ENCODE assay signal across 20 cellular contexts in the genomic region with DNA sequence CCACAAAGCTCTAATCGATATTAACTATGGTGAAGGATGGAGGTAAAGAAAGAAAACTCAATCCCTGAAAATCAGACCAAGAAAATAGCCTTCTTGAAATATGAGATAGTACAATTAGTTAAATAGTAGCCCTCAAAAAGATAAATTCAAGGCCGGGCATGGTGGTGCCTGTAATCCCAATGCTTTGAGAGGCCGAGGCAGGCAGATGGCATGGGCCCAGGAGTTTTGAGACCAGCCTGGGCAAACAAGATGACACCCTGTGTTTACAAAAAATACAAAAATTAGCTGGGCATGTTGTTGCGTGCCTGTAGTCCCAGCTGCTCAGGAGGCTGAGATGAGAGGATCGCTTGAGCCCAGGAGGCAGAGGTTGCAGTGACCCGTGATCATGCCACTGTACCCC. TPM values are rescaled to one million over a fixed set of nuclear protein-coding genes. Genes with fewer than 3 reads are reported as not detected.
DNase-seq lines count a peak whose midpoint lies in the region; TF ChIP-seq lines count a peak whose summit lies in the region.
"Had no signal": no experiment of that assay in that cellular context is flagged by ENCODE, and none has a peak within 500 bp of the region (broad histone marks: within the 10 kb centered on the region; RNA-seq: fewer than 3 reads in every experiment).

No MANE protein-coding gene starts in this region.

- BruUV-seq in Caco-2 (replicated peaks; lab: Mats Ljungman, UMichigan): no TSS peak

- no peak overlapping the region for H3K27ac Mint-ChIP-seq in Caco-2 (ENCODE audit: unreplicated experiment)
- H3K27ac Mint-ChIP-seq: CD8-positive, alpha-beta T cell; T-cell; T-helper 2 cell treated with Interferon-gamma antibody and Interleukin-4, amounts not matched to agents 5 μg/mL and 100 μg/mL, for 36 hours had no signal

- no peaks in the 10 kb centered on the region for H3K36me3 ChIP-seq in Caco-2 (ENCODE audit: control insufficient read depth, insufficient read depth, low read length)
- H3K36me3 ChIP-seq: MG63, Peyer's patch, SJCRH30 had no signal

- H3K9me3 ChIP-seq in Caco-2: no peaks in the 10 kb centered on the region
- H3K9me3 ChIP-seq: MG63, Peyer's patch, SJCRH30 had no signal

- peaks cover 3% of the 10 kb centered on the region for H3K27me3 Mint-ChIP-seq in Caco-2 (ENCODE audit: insufficient read depth, unreplicated experiment)

- H3K4me3 ChIP-seq in Caco-2 (ENCODE audit: low read depth, low read length): no peak overlapping the region
- H3K4me3 ChIP-seq: GM23248, K562, MG63, Peyer's patch, SJCRH30 had no signal

- intact Hi-C loops in Caco-2 (cut with micrococcal nuclease; ENCODE audit: unreplicated experiment): no loop called here

- POLR2A ChIA-PET in Caco-2 (lab: Charles Lee): no interaction called here

- CTCF ChIA-PET in Caco-2 (lab: Charles Lee): no interaction called here

- DNase-seq in DMS79 treated with DMSO at 0.1 percent for 48 hours (lab: John Stamatoyannopoulos, UW) (peak; percentile 22), DMS79 (lab: John Stamatoyannopoulos, UW) (no peak), NCI-H748 (lab: John Stamatoyannopoulos, UW; ENCODE audit: unreplicated experiment) (peak; percentile 36), NCI-H748 treated with DMSO at 0.1 percent for 48 hours (lab: John Stamatoyannopoulos, UW) (no peak), NCI-H2196 treated with DMSO at 0.1 percent for 48 hours (lab: John Stamatoyannopoulos, UW; ENCODE audit: unreplicated experiment) (peak; percentile 14), Caco-2 (no peak), NOMO-1 (lab: John Stamatoyannopoulos, UW; ENCODE audit: unreplicated experiment in 2 of 2) (no peak)
- DNase-seq: AML-193; C1 segment of cervical spinal cord; CD8-positive, alpha-beta T cell; GM23248; HCEC 1CT; MG63; NCI-H146; NCI-H2081 treated with DMSO at 0.1 percent for 48 hours; Peyer's patch; SJCRH30; T-cell had no signal

- no peak for TF ChIP-seq CTCF in Caco-2 (IDR thresholded peaks at IDR 0.05; ENCODE audit: insufficient read depth in 1 of 2, low read depth in 1 of 2, low read length in 1 of 2, severe bottlenecking in 1 of 2, unreplicated experiment in 1 of 2)

- no peaks in the 10 kb centered on the region for H3K36me3 Mint-ChIP-seq in Caco-2 (ENCODE audit: insufficient read depth, unreplicated experiment)
- H3K36me3 Mint-ChIP-seq: CD8-positive, alpha-beta T cell; T-cell had no signal

- peaks cover 9% of the 10 kb centered on the region for H3K9me3 Mint-ChIP-seq in Caco-2 (ENCODE audit: unreplicated experiment)
- H3K9me3 Mint-ChIP-seq: CD8-positive, alpha-beta T cell; T-helper 2 cell treated with Interferon-gamma antibody and Interleukin-4, amounts not matched to agents 5 μg/mL and 100 μg/mL, for 36 hours had no signal

- no peaks in the 10 kb centered on the region for H3K27me3 ChIP-seq in Caco-2 (replicated peaks; ENCODE audit: control insufficient read depth, insufficient read depth, low read length)
- H3K27me3 ChIP-seq: MG63, Peyer's patch, SJCRH30 had no signal

- no peak overlapping the region for H3K4me3 Mint-ChIP-seq in Caco-2 (ENCODE audit: unreplicated experiment)
- H3K4me3 Mint-ChIP-seq: CD8-positive, alpha-beta T cell; T-cell; T-helper 2 cell treated with Interferon-gamma antibody and Interleukin-4, amounts not matched to agents 5 μg/mL and 100 μg/mL, for 36 hours had no signal

- H3K4me1 ChIP-seq in Caco-2: no peaks in the 10 kb centered on the region
- H3K4me1 ChIP-seq: Peyer's patch, SJCRH30 had no signal

- H3K4me1 Mint-ChIP-seq in Caco-2 (ENCODE audit: low read depth, unreplicated experiment): no peaks in the 10 kb centered on the region
- H3K4me1 Mint-ChIP-seq: T-cell had no signal

RNA-seq across cellular contexts. Expression of a gene that starts 31.6 kb away (rescaled TPM):
- total RNA-seq in Caco-2 (2022): 14.2 and 16.5 TPM in 2 replicates

RNA-seq across cellular contexts. Expression of a gene that starts 35.4 kb away (rescaled TPM):
- 60.6 and 63.6 TPM in 2 replicates for total RNA-seq in Caco-2 (2022)

Comparison
In these comparisons a context has a peak if more than half of its experiments do, and no peak if none do; other contexts are left out.
1. DNase-seq: peak in DMS79 treated with DMSO at 0.1 percent for 48 hours (single experiment), NCI-H748 (single experiment) and NCI-H2196 treated with DMSO at 0.1 percent for 48 hours (single experiment); none in DMS79 (single experiment), NCI-H748 treated with DMSO at 0.1 percent for 48 hours (single experiment), Caco-2 (0 of 2) and NOMO-1 (0 of 2).